In the genomic region with DNA sequence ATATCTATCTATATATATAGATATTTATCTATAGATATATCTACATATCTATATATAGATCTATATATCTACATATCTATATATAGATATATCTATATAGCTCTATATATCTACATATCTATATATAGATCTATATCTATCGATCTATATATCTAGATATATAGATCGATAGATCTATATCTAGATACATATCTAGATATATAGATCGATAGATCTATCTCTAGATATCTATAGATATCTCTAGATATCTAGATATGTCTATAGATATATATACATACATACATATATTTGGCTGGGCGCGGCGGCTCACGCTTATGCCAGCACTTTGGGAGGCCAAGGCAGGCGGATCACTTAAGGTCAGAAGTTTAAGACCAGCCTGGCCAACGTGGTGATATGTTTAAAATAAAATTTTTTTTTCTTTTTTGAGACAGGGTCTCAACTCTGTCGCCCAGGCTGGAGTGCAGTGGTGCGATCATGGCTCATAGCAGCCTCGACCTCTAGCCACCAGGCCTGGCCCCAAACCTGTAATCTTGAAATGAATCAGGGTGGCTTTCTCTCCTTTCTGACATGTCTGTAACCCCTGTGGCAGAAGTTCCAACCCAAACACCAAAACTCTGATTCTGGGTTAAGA, we compare ENCODE assay signal across 7 cellular contexts. TPM values are rescaled to one million over a fixed set of nuclear protein-coding genes. Genes with fewer than 3 reads are reported as not detected.
A peak's percentile ranks its signal among the peaks of the same experiment; 100 is the strongest.
DNase-seq lines count a peak whose midpoint lies in the region; ATAC-seq and TF ChIP-seq lines count a peak whose summit lies in the region.

No MANE protein-coding gene starts in this region.

- H3K79me2 ChIP-seq in PC-3 (ENCODE audit: low read length): no peaks in the 10 kb centered on the region

- no peaks in the 10 kb centered on the region for H3K9me2 ChIP-seq in PC-3 (replicated peaks; ENCODE audit: low read length)

- H3K4me2 ChIP-seq in PC-3 (ENCODE audit: low read length): peak overlapping the region; percentile 82

- ATAC-seq in GM21360 (IDR thresholded peaks at IDR 0.05; ENCODE audit: unreplicated experiment): peak; percentile 18
- ATAC-seq in PC-3: no peak
- ATAC-seq in HG02970 (IDR thresholded peaks at IDR 0.05; ENCODE audit: low FRiP score, unreplicated experiment): no peak

- H3K9me3 ChIP-seq in PC-3 (ENCODE audit: low read length): no peaks in the 10 kb centered on the region

- POLR2A ChIA-PET in PC-3 (lab: Charles Lee; ENCODE audit: unreplicated experiment): interaction anchor here (0.6 to 0.8 kb wide), 4 partner anchors 111 to 333 kb away, joined by 3 to 13 read pairs (median 4); no protein-coding TSS in a partner anchor

- DNase-seq in PC-3 (no peak), epithelial cell of esophagus (ENCODE audit: low read depth) (no peak), AG08396 (ENCODE audit: low spot score) (no peak), anterior cingulate cortex (lab: John Stamatoyannopoulos, UW) (no peak)
- peak; percentile 34 for DNase-seq in stimulated activated CD8-positive, alpha-beta memory T cell treated with anti-CD3 and anti-CD28 coated beads, Interleukin-4, amount 100 ng/mL, for 48 hours

- BruUV-seq in PC-3 (replicated peaks; lab: Mats Ljungman, UMichigan): no TSS peak

- H3K4me1 ChIP-seq in PC-3 (ENCODE audit: insufficient read depth, low read length): peaks cover 5% of the 10 kb centered on the region; the same call in 1 of the 2 replicates

- no peaks in the 10 kb centered on the region for H3K27me3 ChIP-seq in PC-3 (ENCODE audit: low read length)

- no peak overlapping the region; the same call in 1 of the 2 replicates for H2AFZ ChIP-seq in PC-3 (ENCODE audit: low read length)

- peaks cover 9% of the 10 kb centered on the region for H3K36me3 ChIP-seq in PC-3 (ENCODE audit: low read depth, low read length)

- CTCF ChIA-PET in PC-3 (lab: Charles Lee): interaction anchor here (0.6 to 1.3 kb wide), 14 partner anchors 18 to 436 kb away, joined by 3 to 25 read pairs (median 6); partner anchors contain the start of genes ARPC3, FAM216A, GPN3 and IFT81

- H3F3A ChIP-seq in PC-3 (ENCODE audit: low read length, unreplicated experiment): no peaks in the 10 kb centered on the region

- peak overlapping the region; percentile 77; the same call in 1 of the 2 replicates for H3K9ac ChIP-seq in PC-3 (ENCODE audit: low read length)

- H3K4me3 ChIP-seq in PC-3 (ENCODE audit: low read length): peak overlapping the region; percentile 78
- H3K4me3 ChIP-seq in epithelial cell of esophagus (ENCODE audit: low read length): peak overlapping the region; percentile 37

- no peak overlapping the region for H3K27ac ChIP-seq in PC-3 (ENCODE audit: low read length)

- no peaks in the 10 kb centered on the region for H4K20me1 ChIP-seq in PC-3 (ENCODE audit: low read length)

- intact Hi-C loops in PC-3 (cut with micrococcal nuclease): loop anchor here (1.0 to 5.0 kb wide), 4 partner anchors 74 to 395 kb away; partner anchors contain the start of gene ATP2A2

- TF ChIP-seq CTCF in PC-3 (conservative IDR thresholded peaks at IDR 0.05; ENCODE audit: low read depth, low read length) (no peak), epithelial cell of esophagus (IDR thresholded peaks at IDR 0.05; ENCODE audit: insufficient read depth, low read depth, low read length, missing control alignments) (no peak)

RNA-seq across cellular contexts. Expression of gene ARPC3, which starts 18.1 kb away (rescaled TPM):
- 202 and 292 TPM in 2 replicates for total RNA-seq in PC-3 (2014; rRNA removed)

RNA-seq across cellular contexts. Expression of gene ANAPC7, which starts 28.6 kb away (rescaled TPM):
- 80.5 and 112 TPM in 2 replicates for total RNA-seq in PC-3 (2014; rRNA removed)

RNA-seq across cellular contexts. Expression of gene GPN3, which starts 36.0 kb away (rescaled TPM):
- 31.4 and 32.5 TPM in 2 replicates for total RNA-seq in PC-3 (2014; rRNA removed)

RNA-seq across cellular contexts. Expression of gene FAM216A, which starts 36.6 kb away (rescaled TPM):
- total RNA-seq in PC-3 (2014; rRNA removed): 19.5 and 27.8 TPM in 2 replicates
